In the genomic region with DNA sequence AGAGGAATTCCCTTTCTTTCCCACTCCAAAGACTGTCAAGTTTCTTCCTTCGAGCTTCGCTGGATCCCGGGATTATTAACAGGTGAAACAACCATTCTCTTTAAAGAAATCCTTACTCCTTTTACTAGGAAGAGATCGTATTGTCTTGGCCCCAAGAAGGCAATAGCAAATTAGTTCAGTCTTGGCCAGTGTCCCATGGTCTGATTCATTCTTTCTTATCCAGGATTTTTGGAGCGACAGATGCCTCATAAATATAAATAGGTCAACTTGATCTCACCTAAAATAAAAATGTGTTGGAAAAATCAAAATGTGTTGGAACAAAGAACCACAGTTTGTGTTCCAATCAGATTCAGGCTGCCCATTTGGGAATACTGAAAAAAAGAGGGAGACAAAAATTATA, we compare ENCODE assay signal across 20 cellular contexts.
"Had no signal": no experiment of that assay in that cellular context is flagged by ENCODE, and none has a peak within 500 bp of the region (broad histone marks: within the 10 kb centered on the region; RNA-seq: fewer than 3 reads in every experiment).

No MANE protein-coding gene starts in this region.

- H3K9me3 ChIP-seq: esophagus muscularis mucosa, gastrocnemius medialis, left lung, neutrophil, suprapubic skin, thyroid gland had no signal

- H3K4me1 ChIP-seq: esophagus muscularis mucosa, gastrocnemius medialis, left lung, suprapubic skin, thyroid gland had no signal

- H3K4me3 ChIP-seq: esophagus muscularis mucosa, gastrocnemius medialis, left lung, lung, skin epidermis, suprapubic skin, thyroid gland had no signal

- FAIRE-seq: endometrium, keratinocyte, urothelium cell line had no signal

- H3K27ac ChIP-seq: esophagus muscularis mucosa, gastrocnemius medialis, left lung, neutrophil, skin epidermis, suprapubic skin, thyroid gland had no signal

- ATAC-seq: gastrocnemius medialis; left lung; naive thymus-derived CD8-positive, alpha-beta T cell; sciatic nerve had no signal

- DNase-seq: cortex of kidney; effector memory CD4-positive, alpha-beta T cell; gastrocnemius medialis; left lung; mesendoderm; naive thymus-derived CD8-positive, alpha-beta T cell; posterior cingulate gyrus; stimulated activated CD4-positive, alpha-beta T cell treated with anti-CD3 and anti-CD28 coated beads, Interleukin-12 subunit alpha, Interleukin-12 subunit beta, amount 100 ng/mL, for 4 hours; stimulated activated CD4-positive, alpha-beta T cell treated with anti-CD3 and anti-CD28 coated beads, Interleukin-2, amount 100 ng/mL, for 48 hours; stimulated activated naive CD4-positive, alpha-beta T cell treated with Interleukin-2 at 50 U/mL for 16 hours; thyroid gland had no signal

- H3K27me3 ChIP-seq: esophagus muscularis mucosa, gastrocnemius medialis, left lung, neutrophil, suprapubic skin, thyroid gland had no signal

- H3K36me3 ChIP-seq: esophagus muscularis mucosa, gastrocnemius medialis, left lung, neutrophil, suprapubic skin, thyroid gland had no signal
